ENCODE assay signal across 14 cellular contexts in genomic region chr1:66478116-66478515, GRCh38. TPM values are rescaled to one million over a fixed set of nuclear protein-coding genes. Genes with fewer than 3 reads are reported as not detected.
A peak's percentile ranks its signal among the peaks of the same experiment; 100 is the strongest.
DNase-seq lines count a peak whose midpoint lies in the region; ATAC-seq and TF ChIP-seq lines count a peak whose summit lies in the region.
"Had no signal": no experiment of that assay in that cellular context is flagged by ENCODE, and none has a peak within 500 bp of the region (broad histone marks: within the 10 kb centered on the region; RNA-seq: fewer than 3 reads in every experiment).

No MANE protein-coding gene starts in this region.

- H3K4me3 ChIP-seq in fibroblast of pulmonary artery (replicated peaks; ENCODE audit: low read depth, low read length) (no peak overlapping the region), smooth muscle cell (no peak overlapping the region), MG63 (no peak overlapping the region)
- H3K4me3 ChIP-seq: body of pancreas had no signal

- DNase-seq in GM04504 (ENCODE audit: low read depth) (peak; percentile 72), fibroblast of pulmonary artery (ENCODE audit: low read depth) (peak; percentile 68), smooth muscle cell (lab: John Stamatoyannopoulos, UW; ENCODE audit: unreplicated experiment) (no peak), Right ventricle myocardium inferior (ENCODE audit: missing footprints) (no peak), MG63 (no peak)
- DNase-seq in stimulated activated CD4-positive, alpha-beta T cell treated with anti-CD3 and anti-CD28 coated beads, Interleukin-15, amount 100 ng/mL, for 24 hours = no peak
- DNase-seq in activated naive CD4-positive, alpha-beta T cell (lab: John Stamatoyannopoulos, UW) = no peak
- DNase-seq: activated CD4-positive, alpha-beta T cell treated with anti-CD3 and anti-CD28 coated beads for 48 hours; body of pancreas; OCI-M1; right cardiac atrium; T-helper 2 cell had no signal

- H3K4me2 ChIP-seq in smooth muscle cell = peak overlapping the region; percentile 32

- no peaks in the 10 kb centered on the region for H3K79me2 ChIP-seq in smooth muscle cell (ENCODE audit: low read depth)

- H3K9me3 ChIP-seq in smooth muscle cell (replicated peaks; ENCODE audit: low read depth) = no peaks in the 10 kb centered on the region
- H3K9me3 ChIP-seq in MG63 = no peaks in the 10 kb centered on the region
- H3K9me3 ChIP-seq: body of pancreas had no signal

- H3K27ac ChIP-seq in smooth muscle cell (ENCODE audit: low read depth) = peak overlapping the region; percentile 72
- H3K27ac ChIP-seq: body of pancreas had no signal

- no peaks in the 10 kb centered on the region for H3K36me3 ChIP-seq in smooth muscle cell (ENCODE audit: low read depth)
- H3K36me3 ChIP-seq in MG63 = no peaks in the 10 kb centered on the region

- H3K4me1 ChIP-seq in smooth muscle cell (ENCODE audit: low read depth) = no peaks in the 10 kb centered on the region
- H3K4me1 ChIP-seq: body of pancreas had no signal

- H3F3A ChIP-seq in smooth muscle cell (ENCODE audit: low read depth) = no peaks in the 10 kb centered on the region

- WGBS in smooth muscle cell (ENCODE audit: low lambda C conversion rate) = 70% methylated on average over 7 of the region's 7 CpGs

- intact Hi-C loops in Right ventricle myocardium inferior (cut with DNase I) = no loop called here

- H3K9ac ChIP-seq in smooth muscle cell (ENCODE audit: low read depth) = peak overlapping the region; percentile 3

- H3K27me3 ChIP-seq in smooth muscle cell (ENCODE audit: low read depth) = no peaks in the 10 kb centered on the region
- H3K27me3 ChIP-seq in MG63 = no peaks in the 10 kb centered on the region
- H3K27me3 ChIP-seq: body of pancreas had no signal

- peak; percentile 90 for ATAC-seq in SK-N-SH treated with all-trans-retinoic acid at 6 μM for 48 hours
- no peak for ATAC-seq in Right ventricle myocardium inferior
- ATAC-seq: body of pancreas, right cardiac atrium had no signal

- no peaks in the 10 kb centered on the region for H4K20me1 ChIP-seq in smooth muscle cell (ENCODE audit: low read depth)

- H2AFZ ChIP-seq in smooth muscle cell (ENCODE audit: low read depth) = no peak overlapping the region

- TF ChIP-seq CTCF in fibroblast of pulmonary artery (IDR thresholded peaks at IDR 0.05; ENCODE audit: low read length, missing control alignments) (no peak), smooth muscle cell (IDR thresholded peaks at IDR 0.05; ENCODE audit: borderline replicate concordance, insufficient read depth, poor library complexity, severe bottlenecking) (no peak)

TF ChIP-seq in SK-N-SH treated with all-trans-retinoic acid at 6 μM for 48 hours, 23 proteins besides CTCF, POLR2A, EP300 and RAD21:
- TF ChIP-seq ZC3H10 (CRISPR knock-in tag; IDR thresholded peaks at IDR 0.05) (peak; percentile 3; the same call in 1 of the 2 replicates), ZFP30 (CRISPR knock-in tag; IDR thresholded peaks at IDR 0.05) (no peak)

RNA-seq across cellular contexts. Expression of gene SGIP1, which starts 55.8 kb away (rescaled TPM):
- total RNA-seq in smooth muscle cell (3.5 and 6.1 TPM in 2 replicates), Right ventricle myocardium inferior (3.5 TPM)
- 0.89 and 2.2 TPM in 2 replicates for polyA plus RNA-seq in smooth muscle cell
- total RNA-seq in MG63 (2014; rRNA removed; shearing (Covaris generic); ENCODE audit: low replicate concordance) = not detected in 2 replicates
- total RNA-seq: activated T-helper 2 cell treated with anti-CD3 and anti-CD28 coated beads, Interferon-gamma antibody, Interleukin-2, Interleukin-4, amounts not matched to agents 10 μg/mL and 5 μg/mL and 100 μg/mL, durations not matched to agents 14 hours and 24 hours and 36 hours had no signal

Comparison
In these comparisons a context has a peak if more than half of its experiments do, and no peak if none do; other contexts are left out.
1. DNase-seq: peak in GM04504 (single experiment) and fibroblast of pulmonary artery (single experiment); none in smooth muscle cell (single experiment), stimulated activated CD4-positive, alpha-beta T cell treated with anti-CD3 and anti-CD28 coated beads, Interleukin-15, amount 100 ng/mL, for 24 hours (single experiment), Right ventricle myocardium inferior (single experiment), activated naive CD4-positive, alpha-beta T cell (0 of 4) and MG63 (single experiment).